In the genomic region with DNA sequence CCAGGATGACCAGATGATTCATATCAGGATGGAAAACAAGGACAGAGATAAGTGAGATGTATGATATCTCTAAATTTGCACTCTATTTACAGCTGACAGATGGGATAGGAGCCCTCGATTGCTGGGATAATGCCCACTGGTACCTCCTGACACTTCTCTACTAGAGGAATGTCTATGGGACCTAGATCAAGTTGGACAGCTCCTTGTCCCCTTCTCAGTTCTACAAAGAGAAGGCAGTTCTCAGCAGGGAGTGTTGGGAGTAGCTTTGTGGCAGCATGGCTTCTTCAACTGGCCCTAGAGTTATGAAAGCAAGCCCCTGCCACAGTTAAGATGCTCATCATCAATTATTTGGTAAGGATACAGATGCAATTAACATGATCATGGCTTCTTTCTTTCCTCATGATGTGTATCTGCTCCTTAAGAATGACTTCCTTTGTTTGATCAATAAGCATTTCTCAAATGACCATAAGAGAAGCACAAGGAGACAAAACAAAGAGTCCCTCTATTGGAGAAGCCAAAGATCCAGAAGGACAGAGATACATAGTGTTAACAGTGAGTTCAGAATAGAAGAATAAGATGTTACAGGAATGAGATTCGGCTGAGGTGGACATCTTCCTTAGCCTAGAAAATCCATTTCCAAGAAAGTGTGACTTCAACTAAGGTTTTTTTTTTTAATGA, we compare ENCODE assay signal across 28 cellular contexts.
"Had no signal": no experiment of that assay in that cellular context is flagged by ENCODE, and none has a peak within 500 bp of the region (broad histone marks: within the 10 kb centered on the region; RNA-seq: fewer than 3 reads in every experiment).

No MANE protein-coding gene starts in this region.

- DNase-seq: activated B cell treated with CpG ODN at 0.5 μM for 24 hours; activated CD4-positive, alpha-beta T cell treated with anti-CD3 and anti-CD28 coated beads for 1 hour; activated CD4-positive, alpha-beta T cell treated with anti-CD3 and anti-CD28 coated beads, Interleukin-2, amount 10 ng/mL, durations not matched to agents 24 days and 14 days; activated CD4-positive, alpha-beta T cell treated with anti-CD3 and anti-CD28 coated beads, Interleukin-2, amount 50 U/mL, for 48 hours; activated effector memory CD4-positive, alpha-beta T cell treated with anti-CD3 and anti-CD28 coated beads, Interleukin-2, amount 50 U/mL, for 16 hours; activated naive CD4-positive, alpha-beta T cell treated with Interleukin-2 at 50 U/mL for 16 hours; activated naive CD8-positive, alpha-beta T cell treated with anti-CD3 and anti-CD28 coated beads, Interleukin-2, amount 50 U/mL, for 24 hours; activated T-cell treated with anti-CD3 and anti-CD28 coated beads, Interleukin-2, amount 50 U/mL, for 4 hours; amniotic stem cell; MG63; MV-4-11; NCI-H1092 treated with DMSO at 0.1 percent for 48 hours; NCI-H1417 treated with DMSO at 0.1 percent for 48 hours; NCI-H1694; NCI-H2029; NCI-H2107; NCI-H2171 treated with DMSO at 0.1 percent for 48 hours; NCI-H226; NCI-H510A; NCI-H69; NK-92 treated with Interleukin-12 subunit alpha and Interleukin-12 subunit beta, amount 100 ng/mL, for 24 hours; OCI-M1; RPMI8226; T-helper 9 cell had no signal

- ATAC-seq: activated naive CD4-positive, alpha-beta T cell treated with anti-CD3 and anti-CD28 coated beads, Interleukin-2, amount 50 U/mL, for 72 hours; activated naive CD8-positive, alpha-beta T cell treated with anti-CD3 and anti-CD28 coated beads, Interleukin-2, amount 50 U/mL, for 24 hours; activated T-cell treated with anti-CD3 and anti-CD28 coated beads, Interleukin-2, amount 50 U/mL, for 4 hours; Panc1; Right ventricle myocardium inferior had no signal

- H3K4me3 ChIP-seq: ascending aorta, MG63 had no signal

- H3K27me3 ChIP-seq: ascending aorta, MG63 had no signal

- H3K36me3 ChIP-seq: ascending aorta, MG63 had no signal

- H3K27ac ChIP-seq: ascending aorta had no signal

- H3K9me3 ChIP-seq: ascending aorta, MG63 had no signal
